Comparison of ENCODE assay signal across 12 cellular contexts in the genomic region with DNA sequence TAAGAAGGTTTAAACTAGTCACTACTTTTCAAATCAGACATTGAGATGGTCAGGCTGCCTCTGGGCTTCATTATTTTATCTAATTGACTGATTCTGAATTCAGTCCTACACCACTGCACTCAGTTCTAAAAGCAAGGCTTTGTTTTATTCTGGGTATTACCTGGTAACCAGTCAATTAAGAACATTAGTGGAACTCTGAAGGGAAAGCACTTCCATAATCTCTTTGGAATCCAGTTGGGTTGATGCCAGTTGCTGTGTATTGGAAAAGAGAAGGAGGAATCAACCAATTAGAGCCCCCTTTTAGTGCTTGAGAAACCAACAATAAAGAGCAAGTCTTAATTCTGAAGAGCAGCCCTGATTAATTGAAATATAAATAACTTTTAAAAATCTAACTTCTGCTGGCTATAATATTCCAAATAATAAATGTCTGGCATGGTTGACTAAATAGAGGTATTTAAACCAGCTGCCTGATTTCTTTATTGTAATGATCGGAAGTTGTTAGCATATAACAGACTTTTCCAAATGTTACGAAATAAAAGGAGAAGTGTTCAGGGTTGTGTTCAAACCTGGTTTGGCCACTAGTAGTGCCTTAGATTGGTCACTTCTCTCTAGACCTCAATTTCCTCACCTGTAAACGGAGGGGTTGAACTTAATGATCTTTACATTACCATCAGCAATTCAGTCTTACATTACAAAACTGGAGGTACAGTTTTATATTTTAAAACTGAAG. TPM values are rescaled to one million over a fixed set of nuclear protein-coding genes. Genes with fewer than 3 reads are reported as not detected.
A peak's percentile ranks its signal among the peaks of the same experiment; 100 is the strongest.
DNase-seq lines count a peak whose midpoint lies in the region; ATAC-seq and TF ChIP-seq lines count a peak whose summit lies in the region.
"Had no signal": no experiment of that assay in that cellular context is flagged by ENCODE, and none has a peak within 500 bp of the region (broad histone marks: within the 10 kb centered on the region; RNA-seq: fewer than 3 reads in every experiment).

No MANE protein-coding gene starts in this region.

- H3K36me3 ChIP-seq in GM23338 (ENCODE audit: insufficient read depth) (no peaks in the 10 kb centered on the region), OCI-LY1 (ENCODE audit: insufficient read depth, low read length) (peaks cover 10% of the 10 kb centered on the region; the same call in 1 of the 2 replicates), gastrocnemius medialis (no peaks in the 10 kb centered on the region), A673 (ENCODE audit: insufficient read depth, low read length, poor library complexity, severe bottlenecking) (no peaks in the 10 kb centered on the region)

- H3K4me1 ChIP-seq in GM23338 (ENCODE audit: insufficient read depth) (peaks cover 58% of the 10 kb centered on the region), OCI-LY1 (ENCODE audit: insufficient read depth, low read length, severe bottlenecking) (peaks cover 93% of the 10 kb centered on the region), gastrocnemius medialis (peaks cover 79 to 93% of the 10 kb centered on the region in 2 donors), A673 (ENCODE audit: insufficient read depth, low read length, poor library complexity, severe bottlenecking) (no peaks in the 10 kb centered on the region)

- no peaks in the 10 kb centered on the region for H3K9me2 ChIP-seq in GM23338 (ENCODE audit: insufficient read depth)
- no peaks in the 10 kb centered on the region for H3K9me2 ChIP-seq in OCI-LY1 (ENCODE audit: low read depth, low read length)

- in situ Hi-C loops in gastrocnemius medialis (cut with MboI; ENCODE audit: low sequenced_read_pairs in 4 of 4) = no loop called here

- H3K27me3 ChIP-seq in GM23338 (ENCODE audit: insufficient read depth) = no peaks in the 10 kb centered on the region
- no peaks in the 10 kb centered on the region for H3K27me3 ChIP-seq in OCI-LY1 (ENCODE audit: insufficient read depth, low read length)
- no peaks in the 10 kb centered on the region for H3K27me3 ChIP-seq in gastrocnemius medialis
- H3K27me3 ChIP-seq in A673 (replicated peaks; ENCODE audit: insufficient read depth, low read depth, low read length, poor library complexity) = no peaks in the 10 kb centered on the region

- DNase-seq in GM23338 (ENCODE audit: low spot score) (no peak), fibroblast of pulmonary artery (ENCODE audit: low read depth) (peak; percentile 31), gastrocnemius medialis (no peak), A673 (ENCODE audit: low spot score) (no peak), NCI-H510A treated with DMSO at 0.1 percent for 48 hours (lab: John Stamatoyannopoulos, UW) (no peak)
- DNase-seq in activated CD8-positive, alpha-beta memory T cell treated with anti-CD3 and anti-CD28 coated beads, Interleukin-2, amount 50 U/mL, for 48 hours = no peak
- DNase-seq: activated CD4-positive, CD25-positive, alpha-beta regulatory T cell; activated naive CD8-positive, alpha-beta T cell treated with anti-CD3 and anti-CD28 coated beads, Interleukin-2, amount 10 ng/mL, durations not matched to agents 7 days and 5 days; head of caudate nucleus; NCI-H2227 treated with DMSO at 0.1 percent for 48 hours had no signal

- H3K27ac Mint-ChIP-seq in GM23338 = no peak overlapping the region
- H3K27ac Mint-ChIP-seq: activated naive CD8-positive, alpha-beta T cell treated with anti-CD3 and anti-CD28 coated beads, Interleukin-2, amount 10 ng/mL, durations not matched to agents 7 days and 5 days had no signal

- TF ChIP-seq CTCF in GM23338 (conservative IDR thresholded peaks at IDR 0.05; ENCODE audit: low read depth in 2 of 2) (no peak), OCI-LY1 (IDR thresholded peaks at IDR 0.05; ENCODE audit: low read length) (no peak), fibroblast of pulmonary artery (IDR thresholded peaks at IDR 0.05; ENCODE audit: low read length, missing control alignments) (no peak), gastrocnemius medialis (IDR thresholded peaks at IDR 0.05 in 4 of 5, conservative IDR thresholded peaks at IDR 0.05 in 1 of 5) (peak in 1 of 5 experiments; percentile 23), A673 (conservative IDR thresholded peaks at IDR 0.05; ENCODE audit: low read depth, low read length) (no peak)

- intact Hi-C loops in gastrocnemius medialis (cut with DNase I; ENCODE audit: low total_unique reads) (loop anchor here (5.0 kb wide), 1 partner anchor 248 kb away; no protein-coding TSS in a partner anchor), A673 (cut with micrococcal nuclease; ENCODE audit: unreplicated experiment) (no loop called here)

- H2AFZ ChIP-seq in GM23338 (no peak overlapping the region), OCI-LY1 (ENCODE audit: low read length) (no peak overlapping the region)

- H3K9me3 ChIP-seq in OCI-LY1 (ENCODE audit: low read length) (no peaks in the 10 kb centered on the region), gastrocnemius medialis (no peaks in the 10 kb centered on the region), A673 (ENCODE audit: low read depth, low read length, poor library complexity, severe bottlenecking) (no peaks in the 10 kb centered on the region)

- peaks cover 48% of the 10 kb centered on the region for H3K4me1 Mint-ChIP-seq in GM23338

- H3K9me3 Mint-ChIP-seq in GM23338 = no peaks in the 10 kb centered on the region
- H3K9me3 Mint-ChIP-seq: activated naive CD8-positive, alpha-beta T cell treated with anti-CD3 and anti-CD28 coated beads, Interleukin-2, amount 10 ng/mL, durations not matched to agents 7 days and 5 days had no signal

- peaks cover 2% of the 10 kb centered on the region for H3K27me3 Mint-ChIP-seq in GM23338 (ENCODE audit: insufficient read depth, low read depth, poor library complexity)
- H3K27me3 Mint-ChIP-seq: activated naive CD8-positive, alpha-beta T cell treated with anti-CD3 and anti-CD28 coated beads, Interleukin-2, amount 10 ng/mL, durations not matched to agents 7 days and 5 days had no signal

- peak overlapping the region; percentile 69 for H3K4me2 ChIP-seq in GM23338
- H3K4me2 ChIP-seq in OCI-LY1 (ENCODE audit: low read length) = peak overlapping the region; percentile 90; the same call in 1 of the 2 replicates

- BruUV-seq in A673 (replicated peaks; lab: Mats Ljungman, UMichigan) = no TSS peak

- no peak overlapping the region for H3K4me3 Mint-ChIP-seq in GM23338
- H3K4me3 Mint-ChIP-seq: activated naive CD8-positive, alpha-beta T cell treated with anti-CD3 and anti-CD28 coated beads, Interleukin-2, amount 10 ng/mL, durations not matched to agents 7 days and 5 days had no signal

- H4K20me1 ChIP-seq in GM23338 (replicated peaks; ENCODE audit: insufficient read depth) (no peaks in the 10 kb centered on the region), OCI-LY1 (ENCODE audit: insufficient read depth, low read length) (no peaks in the 10 kb centered on the region)

- no peaks in the 10 kb centered on the region for H3F3A ChIP-seq in GM23338 (replicated peaks; ENCODE audit: low read depth)
- no peaks in the 10 kb centered on the region for H3F3A ChIP-seq in OCI-LY1 (ENCODE audit: insufficient read depth, low read length)

- ATAC-seq in GM23338 = no peak
- no peak for ATAC-seq in gastrocnemius medialis
- no peak for ATAC-seq in HG02642 (IDR thresholded peaks at IDR 0.05; ENCODE audit: poor library complexity, unreplicated experiment)

- H3K9ac ChIP-seq in OCI-LY1 (ENCODE audit: low read length) = peak overlapping the region; percentile 81; the same call in 1 of the 2 replicates

- POLR2A ChIA-PET in A673 (lab: Charles Lee; ENCODE audit: low non-redundant PET) = no interaction called here

- CTCF ChIA-PET in A673 (lab: Charles Lee) = no interaction called here

- H3K27ac ChIP-seq in GM23338 (ENCODE audit: low read depth) (0 out of 2 replicates have a peak overlapping the region, but pooled peaks have one; percentile 4), OCI-LY1 (ENCODE audit: low read depth, low read length, poor library complexity, severe bottlenecking) (peak overlapping the region; percentile 89), gastrocnemius medialis (peak overlapping the region; percentile 89 to 99 (median 95)), A673 (ENCODE audit: low read depth, low read length, poor library complexity, severe bottlenecking) (no peak overlapping the region)

- no peak for TF ChIP-seq POLR2A in gastrocnemius medialis (IDR thresholded peaks at IDR 0.05)

- H3K4me3 ChIP-seq in GM23338 (no peak overlapping the region), OCI-LY1 (ENCODE audit: low read depth, low read length, poor library complexity, severe bottlenecking) (peak overlapping the region; percentile 68), fibroblast of pulmonary artery (replicated peaks; ENCODE audit: low read depth, low read length) (no peak overlapping the region), gastrocnemius medialis (no peak overlapping the region), A673 (ENCODE audit: low read depth, low read length, poor library complexity, severe bottlenecking) (no peak overlapping the region)

- no peaks in the 10 kb centered on the region; the same call in 2 of the 3 replicates for H3K36me3 Mint-ChIP-seq in GM23338 (ENCODE audit: low read depth)

- H3K79me2 ChIP-seq in GM23338 (replicated peaks; ENCODE audit: insufficient read depth) (peaks cover 14% of the 10 kb centered on the region; the same call in 1 of the 2 replicates), OCI-LY1 (ENCODE audit: insufficient read depth, low read length) (peaks cover 11% of the 10 kb centered on the region)

RNA-seq across cellular contexts. Expression of a gene that starts 32.0 kb away (rescaled TPM):
- total RNA-seq in GM23338 (2014; rRNA removed; shearing (Covaris generic)) = 7.3 and 10.2 TPM in 2 replicates
- polyA plus RNA-seq in GM23338 (2016; fragmentation: Nextera tagmentation; extraction: Ambion mirVana) = 4.7 and 5.9 TPM in 2 replicates
- total RNA-seq in gastrocnemius medialis (100 to 1,000 TPM in 2 of 4 donors, 10 to 100 TPM in 2; 97.8 to 109 (median 102) TPM), A673 (2021) (1.6 and 2.2 TPM in 2 replicates)
